ENCODE assay signal across 8 cellular contexts in the genomic region with DNA sequence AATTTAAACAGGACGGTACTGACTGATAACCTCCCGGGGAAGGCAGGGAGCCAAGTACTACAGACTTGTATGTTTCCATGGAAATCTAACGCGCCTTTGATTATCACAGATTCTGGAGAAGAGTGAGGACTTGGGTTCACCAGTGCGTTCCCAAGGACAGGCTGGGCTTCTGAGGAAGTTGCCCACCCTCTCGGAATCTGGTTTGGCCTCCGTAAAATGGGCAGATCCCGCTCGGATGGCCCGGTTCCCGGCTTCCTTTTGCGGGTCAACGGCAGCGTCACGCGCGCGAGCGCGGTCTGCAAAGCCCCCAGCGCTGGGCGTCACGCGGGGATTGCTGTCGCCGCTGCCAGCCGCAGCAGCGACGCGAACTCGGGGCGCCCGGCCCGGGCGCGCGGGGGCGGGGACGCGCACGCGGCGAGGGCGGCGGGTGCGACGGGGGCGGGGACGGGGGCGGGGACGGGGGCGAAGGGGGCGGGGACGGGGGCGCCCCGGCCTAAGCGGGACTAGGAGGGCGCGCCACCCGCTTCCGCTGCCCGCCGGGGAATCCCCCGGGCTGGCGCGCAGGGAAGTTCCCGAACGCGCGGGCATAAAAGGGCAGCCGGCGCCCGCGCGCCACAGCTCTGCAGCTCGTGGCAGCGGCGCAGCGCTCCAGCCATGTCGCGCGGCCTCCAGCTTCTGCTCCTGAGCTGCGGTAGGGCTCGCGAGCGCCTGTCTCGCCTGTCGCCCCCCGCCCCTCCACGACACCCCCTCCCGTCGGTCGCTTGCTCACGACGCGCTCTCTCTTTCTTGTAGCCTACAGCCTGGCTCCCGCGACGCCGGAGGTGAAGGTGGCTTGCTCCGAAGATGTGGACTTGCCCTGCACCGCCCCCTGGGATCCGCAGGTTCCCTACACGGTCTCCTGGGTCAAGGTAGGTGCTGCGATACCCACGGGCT. TPM values are rescaled to one million over a fixed set of nuclear protein-coding genes. Genes with fewer than 3 reads are reported as not detected.
DNase-seq lines count a peak whose midpoint lies in the region; ATAC-seq, FAIRE-seq and TF ChIP-seq lines count a peak whose summit lies in the region.

Gene CD83, plus strand, starts transcription at position 615 of the 933 bp plus-strand sequence. Its CDS starts 40 bp downstream, at position 655.

- H3K4me1 Mint-ChIP-seq in mesothelial cell of epicardium: peaks cover 12% of the 10 kb centered on the region

- H3K27me3 ChIP-seq in H1 (replicated peaks in 1 of 4; ENCODE audit: control insufficient read depth in 3 of 4, extremely low read depth in 1 of 4, insufficient read depth in 3 of 4, low read length in 3 of 4): peaks cover 0 to 10% (median 7%) of the 10 kb centered on the region in 4 experiments; a peak in 2 of 7 replicates

- H3K18ac ChIP-seq in H1 (ENCODE audit: extremely low read depth, low read length): 0 out of 2 replicates have a peak within 1 kb of the TSS, but pooled peaks have one; percentile 15

- no peak within 1 kb of the TSS for H3K27ac ChIP-seq in H1 (ENCODE audit: low read depth, low read length)

- H3K23me2 ChIP-seq in H1 (ENCODE audit: low read depth, low read length): peaks cover 7% of the 10 kb centered on the region

- H3K9me3 Mint-ChIP-seq in mesothelial cell of epicardium: no peaks in the 10 kb centered on the region

- peak in 1 of 2 experiments; percentile 29; a peak in 2 of 4 replicates for TF ChIP-seq RAD21 in H1 (IDR thresholded peaks at IDR 0.05 in 1 of 2, conservative IDR thresholded peaks at IDR 0.05 in 1 of 2; ENCODE audit: low read depth in 2 of 2, low read length in 2 of 2)

- no peak within 1 kb of the TSS for H2AK5ac ChIP-seq in H1 (ENCODE audit: low read depth, low read length)

- no peak within 1 kb of the TSS for H2BK20ac ChIP-seq in H1 (ENCODE audit: low read length)

- H3K4me2 ChIP-seq in H1 (ENCODE audit: insufficient read depth in 1 of 2, low read depth in 2 of 2, low read length in 2 of 2): peak within 1 kb of the TSS; percentile 86 to 100

- WGBS in H1 (ENCODE audit: extremely low coverage in 1 of 2, insufficient coverage in 1 of 2, insufficient read length in 1 of 2, insufficient replicate concordance in 2 of 2, low coverage in 1 of 2, low lambda C conversion rate in 2 of 2, missing lambda C conversion rate in 1 of 2), 2 experiments: 2% methylated on average over 63 of the region's 106 CpGs; no CpG with 5 or more reads in 1 of the 2 experiments

- H4K91ac ChIP-seq in H1 (replicated peaks; ENCODE audit: insufficient read length, low read length): peak within 1 kb of the TSS; percentile 58

- 0 out of 3 replicates have a peak, but pooled peaks of 1 of the 2 experiments have one; percentile 17 for TF ChIP-seq POLR2A in H1 (IDR thresholded peaks at IDR 0.05; ENCODE audit: control extremely low read depth in 1 of 2, low read depth in 2 of 2, low read length in 2 of 2)

- no peaks in the 10 kb centered on the region for H3K9me3 ChIP-seq in H1 (ENCODE audit: insufficient read depth in 2 of 2, low read depth in 1 of 2, low read length in 1 of 2)

- H3K79me1 ChIP-seq in H1 (ENCODE audit: low read depth, low read length): no peaks in the 10 kb centered on the region

- 0 out of 2 replicates have a peak within 1 kb of the TSS, but pooled peaks have one; percentile 22 for H2BK15ac ChIP-seq in H1 (ENCODE audit: low read length)

- no peak within 1 kb of the TSS for H4K5ac ChIP-seq in H1 (ENCODE audit: insufficient read length, low read depth, low read length)

- no peak for TF ChIP-seq EP300 in H1 (IDR thresholded peaks at IDR 0.05; ENCODE audit: borderline replicate concordance in 1 of 2, low read depth in 2 of 2, low read length in 2 of 2)

- H3K36me3 Mint-ChIP-seq in mesothelial cell of epicardium: no peaks in the 10 kb centered on the region

- H3K27ac Mint-ChIP-seq in mesothelial cell of epicardium: peak within 1 kb of the TSS; percentile 90

- H2BK5ac ChIP-seq in H1 (ENCODE audit: low read depth, low read length): no peak within 1 kb of the TSS; the same call in 1 of the 2 replicates

- H4K8ac ChIP-seq in H1 (ENCODE audit: extremely low read depth, insufficient read depth, low read length): peak within 1 kb of the TSS; percentile 83

- H2AFZ ChIP-seq in H1 (ENCODE audit: low read length): peak within 1 kb of the TSS; percentile 98

- peak within 1 kb of the TSS in 3 of 4 experiments; percentile 3 to 60 (median 51); a peak in 5 of 7 replicates for H3K9ac ChIP-seq in H1 (replicated peaks in 1 of 4; ENCODE audit: extremely low read depth in 1 of 4, low read depth in 3 of 4, low read length in 3 of 4)

- no peak within 1 kb of the TSS for H3K23ac ChIP-seq in H1 (ENCODE audit: insufficient read length)

- H4K20me1 ChIP-seq in H1 (replicated peaks in 1 of 2; ENCODE audit: control insufficient read depth in 1 of 2, insufficient read depth in 2 of 2, low read length in 2 of 2): peaks cover 0 to 3% of the 10 kb centered on the region in 2 experiments

- peak within 1 kb of the TSS; percentile 91 for H3K4me3 Mint-ChIP-seq in mesothelial cell of epicardium

- peak; percentile 69 for ATAC-seq in GM18520 (IDR thresholded peaks at IDR 0.05; ENCODE audit: unreplicated experiment)
- peak; percentile 52 for ATAC-seq in HG03064 (IDR thresholded peaks at IDR 0.05; ENCODE audit: low read depth, unreplicated experiment)

- H3K4me1 ChIP-seq in H1 (replicated peaks in 1 of 4; ENCODE audit: control insufficient read depth in 3 of 4, insufficient read depth in 4 of 4, low read length in 3 of 4): peaks cover 0 to 4% (median 0%) of the 10 kb centered on the region in 4 experiments; a peak in 1 of 7 replicates

- no peaks in the 10 kb centered on the region for H3K36me3 ChIP-seq in H1 (ENCODE audit: control insufficient read depth in 2 of 4, insufficient read depth in 4 of 4, low read length in 3 of 4)

- no peak within 1 kb of the TSS for H3K14ac ChIP-seq in H1 (ENCODE audit: insufficient read length)

- DNase-seq in AG08395 (ENCODE audit: low spot score): peak; percentile 95
- DNase-seq in NCI-H774 (lab: John Stamatoyannopoulos, UW): peak; percentile 51
- peak; percentile 89 for DNase-seq in activated CD8-positive, alpha-beta memory T cell treated with anti-CD3 and anti-CD28 coated beads for 24 hours
- DNase-seq in H1 (ENCODE audit: low read depth in 1 of 2, low spot score in 2 of 2): peak in 1 of 2 experiments; percentile 68
- peak; percentile 38 to 48 for DNase-seq in mesothelial cell of epicardium (ENCODE audit: low spot score in 2 of 2, unreplicated experiment in 2 of 2)
- DNase-seq in stimulated activated CD8-positive, alpha-beta memory T cell treated with anti-CD3 and anti-CD28 coated beads, Interleukin-2, amount 100 ng/mL, for 1 hour (ENCODE audit: low read depth in 2 of 2): peak; percentile 74 to 79

- TF ChIP-seq CTCF in H1 (IDR thresholded peaks at IDR 0.05; ENCODE audit: control extremely low read depth in 1 of 3, insufficient read depth in 1 of 3, low read depth in 1 of 3, low read length in 3 of 3) (peak; percentile 14 to 34 (median 24); a peak in 3 of 4 replicates), mesothelial cell of epicardium (IDR thresholded peaks at IDR 0.05; ENCODE audit: unreplicated experiment) (no peak)

- peaks cover 9% of the 10 kb centered on the region for H3K27me3 Mint-ChIP-seq in mesothelial cell of epicardium (ENCODE audit: low read depth)

- no peak within 1 kb of the TSS for H3K4ac ChIP-seq in H1 (replicated peaks; ENCODE audit: insufficient read length, low read depth, low read length)

- no peak for FAIRE-seq in H1 (lab: Jason Lieb, UNC)

- H3K4me3 ChIP-seq in H1 (ENCODE audit: extremely low read depth in 1 of 4, insufficient read depth in 2 of 4, low read depth in 3 of 4, low read length in 4 of 4): peak within 1 kb of the TSS; percentile 61 to 96 (median 84)

- H3K56ac ChIP-seq in H1 (replicated peaks; ENCODE audit: insufficient read length, low read depth, low read length): peak within 1 kb of the TSS; percentile 42

- peak within 1 kb of the TSS; percentile 61; the same call in 1 of the 2 replicates for H2BK12ac ChIP-seq in H1 (ENCODE audit: low read depth, low read length)

- CTCF ChIA-PET in H1 (lab: Charles Lee; ENCODE audit: partially characterized antibody): no interaction called here

- H2BK120ac ChIP-seq in H1 (replicated peaks; ENCODE audit: low read depth, low read length): no peak within 1 kb of the TSS

- H3K79me2 ChIP-seq in H1 (ENCODE audit: control insufficient read depth in 1 of 2, insufficient read depth in 2 of 2, low read length in 2 of 2): no peaks in the 10 kb centered on the region

- POLR2A ChIA-PET in H1 (lab: Charles Lee; ENCODE audit: partially characterized antibody): interaction anchor here (1.0 kb wide), 1 partner anchor 9 kb away, joined by 3 read pairs; no protein-coding TSS in a partner anchor

TF ChIP-seq in H1, 55 proteins besides CTCF, POLR2A, EP300 and RAD21 (continues in another document):
- no peak for TF ChIP-seq ATF3 (IDR thresholded peaks at IDR 0.05; ENCODE audit: insufficient read depth, low read depth, low read length)
- peak in 1 of 2 experiments; percentile 70; a peak in 2 of 4 replicates for TF ChIP-seq HDAC2 (IDR thresholded peaks at IDR 0.05; ENCODE audit: borderline replicate concordance in 1 of 2, low read depth in 2 of 2, low read length in 2 of 2)
- peak; percentile 83 for TF ChIP-seq BACH1 (IDR thresholded peaks at IDR 0.05; ENCODE audit: low read length)
- TF ChIP-seq KDM1A (IDR thresholded peaks at IDR 0.05; ENCODE audit: borderline replicate concordance, low read length): peak; percentile 98
- TF ChIP-seq PHF8 (conservative IDR thresholded peaks at IDR 0.05; ENCODE audit: low read depth, low read length): peak; percentile 79
- TF ChIP-seq SIN3A (conservative IDR thresholded peaks at IDR 0.05 in 1 of 2, IDR thresholded peaks at IDR 0.05 in 1 of 2; ENCODE audit: low read depth in 1 of 2, low read length in 2 of 2): peak in 1 of 2 experiments; percentile 1; a peak in 1 of 4 replicates
- TF ChIP-seq CHD2 (IDR thresholded peaks at IDR 0.05; ENCODE audit: low read length): no peak

RNA-seq across cellular contexts. Expression of gene CD83, which starts in this region (rescaled TPM):
- total RNA-seq in H1 (2021; fragmentation: NEBNext Ultra II Directional; extraction: Animal tissue kit (Norgen Biotek cat#: 25700)): 8.5 and 8.8 TPM in 2 replicates
- 2.8 and 4.6 TPM in 2 replicates for polyA plus RNA-seq in H1 (2011; rRNA removed)
- polyA plus RNA-seq in H1 (2011; cell fraction: cytosol; rRNA removed): 4.8 TPM
- polyA plus RNA-seq in H1 (2011; cell fraction: nucleus; rRNA removed): 2.9 TPM
- 7.1 to 9.9 TPM (median 7.6 TPM) in 4 replicates for polyA plus RNA-seq in H1 (2012, experiment 1 of 2)
- 5.9 TPM for polyA plus RNA-seq in H1 (2012, experiment 2 of 2)
- 9.0 TPM for polyA plus RNA-seq in H1 (2013, experiment 1 of 2)
- polyA plus RNA-seq in H1 (2013, experiment 2 of 2): 11.7 TPM
- 3.6 and 4.6 TPM in 2 replicates for polyA minus RNA-seq in H1 (2011; rRNA and poly(A)+ RNA removed)
- 2.1 TPM for polyA minus RNA-seq in H1 (2011; cell fraction: cytosol; rRNA and poly(A)+ RNA removed)
- 4.2 TPM for polyA minus RNA-seq in H1 (2011; cell fraction: nucleus; rRNA and poly(A)+ RNA removed)
- total RNA-seq in mesothelial cell of epicardium: 6.7 to 7.4 TPM (median 7.2 TPM) in 3 replicates
